1 cellular context compared by ENCODE assay signal in the genomic region with DNA sequence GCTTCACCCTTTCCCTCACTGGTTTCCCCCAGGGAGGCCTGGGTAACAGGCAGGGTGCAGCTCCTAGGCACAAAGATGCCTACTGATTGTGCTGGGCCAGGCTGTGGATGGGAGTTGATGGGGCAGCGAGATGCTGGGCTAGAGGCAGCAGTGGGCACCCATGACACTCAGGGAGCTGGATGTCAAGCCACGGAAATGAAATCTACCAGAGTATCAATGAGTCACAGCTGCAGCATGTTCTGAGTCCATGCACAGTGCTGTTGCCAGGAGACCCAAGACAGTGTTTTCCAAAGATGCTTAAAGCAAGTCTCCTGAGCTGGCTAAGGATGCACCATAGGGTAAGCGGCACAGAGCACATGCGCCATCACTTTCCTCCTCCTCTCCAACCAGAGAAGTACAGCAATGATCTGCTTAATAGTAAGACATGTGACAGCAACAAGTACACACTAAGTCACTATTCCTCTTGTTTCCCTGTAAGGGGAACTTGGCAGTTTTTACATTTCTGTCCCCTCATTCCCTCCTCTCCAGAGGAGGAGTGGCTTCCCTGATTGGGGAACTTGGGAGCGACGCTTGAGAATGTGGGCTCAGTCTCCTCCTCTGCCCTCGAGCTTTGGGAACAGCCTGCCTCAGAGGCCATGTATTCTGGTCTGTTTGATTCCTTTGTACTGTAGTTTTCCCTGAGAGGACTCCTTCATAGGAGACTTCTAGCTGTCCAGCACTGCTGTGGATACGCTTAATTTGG.
TF ChIP-seq lines count a peak whose summit lies in the region.

No MANE protein-coding gene starts in this region.

TF ChIP-seq in SK-N-SH, 30 proteins besides CTCF, POLR2A, EP300 and RAD21 (continued from another document):
- TF ChIP-seq, protein P1, sequence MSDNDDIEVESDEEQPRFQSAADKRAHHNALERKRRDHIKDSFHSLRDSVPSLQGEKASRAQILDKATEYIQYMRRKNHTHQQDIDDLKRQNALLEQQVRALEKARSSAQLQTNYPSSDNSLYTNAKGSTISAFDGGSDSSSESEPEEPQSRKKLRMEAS (IDR thresholded peaks at IDR 0.05; ENCODE audit: low read depth) = peak; percentile 86
- TF ChIP-seq, protein P2, sequence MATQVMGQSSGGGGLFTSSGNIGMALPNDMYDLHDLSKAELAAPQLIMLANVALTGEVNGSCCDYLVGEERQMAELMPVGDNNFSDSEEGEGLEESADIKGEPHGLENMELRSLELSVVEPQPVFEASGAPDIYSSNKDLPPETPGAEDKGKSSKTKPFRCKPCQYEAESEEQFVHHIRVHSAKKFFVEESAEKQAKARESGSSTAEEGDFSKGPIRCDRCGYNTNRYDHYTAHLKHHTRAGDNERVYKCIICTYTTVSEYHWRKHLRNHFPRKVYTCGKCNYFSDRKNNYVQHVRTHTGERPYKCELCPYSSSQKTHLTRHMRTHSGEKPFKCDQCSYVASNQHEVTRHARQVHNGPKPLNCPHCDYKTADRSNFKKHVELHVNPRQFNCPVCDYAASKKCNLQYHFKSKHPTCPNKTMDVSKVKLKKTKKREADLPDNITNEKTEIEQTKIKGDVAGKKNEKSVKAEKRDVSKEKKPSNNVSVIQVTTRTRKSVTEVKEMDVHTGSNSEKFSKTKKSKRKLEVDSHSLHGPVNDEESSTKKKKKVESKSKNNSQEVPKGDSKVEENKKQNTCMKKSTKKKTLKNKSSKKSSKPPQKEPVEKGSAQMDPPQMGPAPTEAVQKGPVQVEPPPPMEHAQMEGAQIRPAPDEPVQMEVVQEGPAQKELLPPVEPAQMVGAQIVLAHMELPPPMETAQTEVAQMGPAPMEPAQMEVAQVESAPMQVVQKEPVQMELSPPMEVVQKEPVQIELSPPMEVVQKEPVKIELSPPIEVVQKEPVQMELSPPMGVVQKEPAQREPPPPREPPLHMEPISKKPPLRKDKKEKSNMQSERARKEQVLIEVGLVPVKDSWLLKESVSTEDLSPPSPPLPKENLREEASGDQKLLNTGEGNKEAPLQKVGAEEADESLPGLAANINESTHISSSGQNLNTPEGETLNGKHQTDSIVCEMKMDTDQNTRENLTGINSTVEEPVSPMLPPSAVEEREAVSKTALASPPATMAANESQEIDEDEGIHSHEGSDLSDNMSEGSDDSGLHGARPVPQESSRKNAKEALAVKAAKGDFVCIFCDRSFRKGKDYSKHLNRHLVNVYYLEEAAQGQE (IDR thresholded peaks at IDR 0.05; ENCODE audit: low read depth, low read length) = peak; percentile 20; the same call in 1 of the 2 replicates
- TF ChIP-seq RCOR1 (IDR thresholded peaks at IDR 0.05; ENCODE audit: low read length) (0 out of 2 replicates have a peak, but pooled peaks have one; percentile 25), FOSL2 (IDR thresholded peaks at IDR 0.05; ENCODE audit: borderline replicate concordance, low read depth) (peak; percentile 92), FOXJ3 (CRISPR knock-in tag; IDR thresholded peaks at IDR 0.05) (no peak), GABPA (IDR thresholded peaks at IDR 0.05; ENCODE audit: low read depth) (no peak), YY1 (IDR thresholded peaks at IDR 0.05; ENCODE audit: low read depth) (peak; percentile 59; the same call in 1 of the 2 replicates), POLR2AphosphoS5 (IDR thresholded peaks at IDR 0.05; ENCODE audit: low read depth, low read length) (peak; percentile 64; the same call in 1 of the 2 replicates), ELF1 (IDR thresholded peaks at IDR 0.05) (no peak), SIN3A (IDR thresholded peaks at IDR 0.05; ENCODE audit: borderline replicate concordance, low read depth, low read length) (peak; percentile 64; the same call in 1 of the 2 replicates), GATA2 (CRISPR knock-in tag; IDR thresholded peaks at IDR 0.05) (no peak), EZH2phosphoT487 (IDR thresholded peaks at IDR 0.05; ENCODE audit: borderline replicate concordance, low read depth) (no peak), RXRA (IDR thresholded peaks at IDR 0.05; ENCODE audit: borderline replicate concordance, low read depth) (no peak)
- TF ChIP-seq, protein P3, sequence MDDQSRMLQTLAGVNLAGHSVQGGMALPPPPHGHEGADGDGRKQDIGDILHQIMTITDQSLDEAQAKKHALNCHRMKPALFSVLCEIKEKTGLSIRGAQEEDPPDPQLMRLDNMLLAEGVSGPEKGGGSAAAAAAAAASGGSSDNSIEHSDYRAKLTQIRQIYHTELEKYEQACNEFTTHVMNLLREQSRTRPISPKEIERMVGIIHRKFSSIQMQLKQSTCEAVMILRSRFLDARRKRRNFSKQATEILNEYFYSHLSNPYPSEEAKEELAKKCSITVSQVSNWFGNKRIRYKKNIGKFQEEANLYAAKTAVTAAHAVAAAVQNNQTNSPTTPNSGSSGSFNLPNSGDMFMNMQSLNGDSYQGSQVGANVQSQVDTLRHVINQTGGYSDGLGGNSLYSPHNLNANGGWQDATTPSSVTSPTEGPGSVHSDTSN (IDR thresholded peaks at IDR 0.05) = peak; percentile 89
- TF ChIP-seq, protein P4, sequence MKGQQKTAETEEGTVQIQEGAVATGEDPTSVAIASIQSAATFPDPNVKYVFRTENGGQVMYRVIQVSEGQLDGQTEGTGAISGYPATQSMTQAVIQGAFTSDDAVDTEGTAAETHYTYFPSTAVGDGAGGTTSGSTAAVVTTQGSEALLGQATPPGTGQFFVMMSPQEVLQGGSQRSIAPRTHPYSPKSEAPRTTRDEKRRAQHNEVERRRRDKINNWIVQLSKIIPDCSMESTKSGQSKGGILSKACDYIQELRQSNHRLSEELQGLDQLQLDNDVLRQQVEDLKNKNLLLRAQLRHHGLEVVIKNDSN (IDR thresholded peaks at IDR 0.05; ENCODE audit: borderline replicate concordance, low read depth) = no peak
- TF ChIP-seq, protein P5, sequence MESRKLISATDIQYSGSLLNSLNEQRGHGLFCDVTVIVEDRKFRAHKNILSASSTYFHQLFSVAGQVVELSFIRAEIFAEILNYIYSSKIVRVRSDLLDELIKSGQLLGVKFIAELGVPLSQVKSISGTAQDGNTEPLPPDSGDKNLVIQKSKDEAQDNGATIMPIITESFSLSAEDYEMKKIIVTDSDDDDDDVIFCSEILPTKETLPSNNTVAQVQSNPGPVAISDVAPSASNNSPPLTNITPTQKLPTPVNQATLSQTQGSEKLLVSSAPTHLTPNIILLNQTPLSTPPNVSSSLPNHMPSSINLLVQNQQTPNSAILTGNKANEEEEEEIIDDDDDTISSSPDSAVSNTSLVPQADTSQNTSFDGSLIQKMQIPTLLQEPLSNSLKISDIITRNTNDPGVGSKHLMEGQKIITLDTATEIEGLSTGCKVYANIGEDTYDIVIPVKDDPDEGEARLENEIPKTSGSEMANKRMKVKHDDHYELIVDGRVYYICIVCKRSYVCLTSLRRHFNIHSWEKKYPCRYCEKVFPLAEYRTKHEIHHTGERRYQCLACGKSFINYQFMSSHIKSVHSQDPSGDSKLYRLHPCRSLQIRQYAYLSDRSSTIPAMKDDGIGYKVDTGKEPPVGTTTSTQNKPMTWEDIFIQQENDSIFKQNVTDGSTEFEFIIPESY (IDR thresholded peaks at IDR 0.05; ENCODE audit: borderline replicate concordance, low read depth) = no peak
